1 cellular context compared by ENCODE assay signal in the genomic region with DNA sequence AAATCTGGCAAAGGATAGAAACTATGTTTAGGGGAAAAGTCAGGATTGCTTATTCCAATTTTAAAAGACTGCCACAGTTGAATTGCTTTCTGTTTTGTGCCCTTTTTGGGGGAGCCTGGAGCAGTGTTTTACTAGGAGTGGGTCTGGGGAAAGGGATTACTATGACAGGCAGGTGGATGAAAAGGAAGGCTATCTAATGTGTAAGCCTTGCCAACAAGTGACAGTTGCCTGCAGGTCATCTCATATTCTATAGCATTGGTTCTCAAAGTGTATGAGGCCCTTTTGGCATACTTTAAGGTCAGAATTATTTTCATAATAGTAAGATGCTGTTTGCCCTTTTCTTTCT.
TF ChIP-seq lines count a peak whose summit lies in the region.

No MANE protein-coding gene starts in this region.

TF ChIP-seq in GM23338, 12 proteins besides CTCF, POLR2A, EP300 and RAD21 (continued from another document):
- TF ChIP-seq, protein P1, sequence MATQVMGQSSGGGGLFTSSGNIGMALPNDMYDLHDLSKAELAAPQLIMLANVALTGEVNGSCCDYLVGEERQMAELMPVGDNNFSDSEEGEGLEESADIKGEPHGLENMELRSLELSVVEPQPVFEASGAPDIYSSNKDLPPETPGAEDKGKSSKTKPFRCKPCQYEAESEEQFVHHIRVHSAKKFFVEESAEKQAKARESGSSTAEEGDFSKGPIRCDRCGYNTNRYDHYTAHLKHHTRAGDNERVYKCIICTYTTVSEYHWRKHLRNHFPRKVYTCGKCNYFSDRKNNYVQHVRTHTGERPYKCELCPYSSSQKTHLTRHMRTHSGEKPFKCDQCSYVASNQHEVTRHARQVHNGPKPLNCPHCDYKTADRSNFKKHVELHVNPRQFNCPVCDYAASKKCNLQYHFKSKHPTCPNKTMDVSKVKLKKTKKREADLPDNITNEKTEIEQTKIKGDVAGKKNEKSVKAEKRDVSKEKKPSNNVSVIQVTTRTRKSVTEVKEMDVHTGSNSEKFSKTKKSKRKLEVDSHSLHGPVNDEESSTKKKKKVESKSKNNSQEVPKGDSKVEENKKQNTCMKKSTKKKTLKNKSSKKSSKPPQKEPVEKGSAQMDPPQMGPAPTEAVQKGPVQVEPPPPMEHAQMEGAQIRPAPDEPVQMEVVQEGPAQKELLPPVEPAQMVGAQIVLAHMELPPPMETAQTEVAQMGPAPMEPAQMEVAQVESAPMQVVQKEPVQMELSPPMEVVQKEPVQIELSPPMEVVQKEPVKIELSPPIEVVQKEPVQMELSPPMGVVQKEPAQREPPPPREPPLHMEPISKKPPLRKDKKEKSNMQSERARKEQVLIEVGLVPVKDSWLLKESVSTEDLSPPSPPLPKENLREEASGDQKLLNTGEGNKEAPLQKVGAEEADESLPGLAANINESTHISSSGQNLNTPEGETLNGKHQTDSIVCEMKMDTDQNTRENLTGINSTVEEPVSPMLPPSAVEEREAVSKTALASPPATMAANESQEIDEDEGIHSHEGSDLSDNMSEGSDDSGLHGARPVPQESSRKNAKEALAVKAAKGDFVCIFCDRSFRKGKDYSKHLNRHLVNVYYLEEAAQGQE (IDR thresholded peaks at IDR 0.05; ENCODE audit: unreplicated experiment): no peak
- TF ChIP-seq EZH2phosphoT487 (IDR thresholded peaks at IDR 0.05; ENCODE audit: unreplicated experiment) (no peak), CREB1 (CRISPR knock-in tag; IDR thresholded peaks at IDR 0.05; ENCODE audit: low read depth) (no peak)
- TF ChIP-seq, protein P2, sequence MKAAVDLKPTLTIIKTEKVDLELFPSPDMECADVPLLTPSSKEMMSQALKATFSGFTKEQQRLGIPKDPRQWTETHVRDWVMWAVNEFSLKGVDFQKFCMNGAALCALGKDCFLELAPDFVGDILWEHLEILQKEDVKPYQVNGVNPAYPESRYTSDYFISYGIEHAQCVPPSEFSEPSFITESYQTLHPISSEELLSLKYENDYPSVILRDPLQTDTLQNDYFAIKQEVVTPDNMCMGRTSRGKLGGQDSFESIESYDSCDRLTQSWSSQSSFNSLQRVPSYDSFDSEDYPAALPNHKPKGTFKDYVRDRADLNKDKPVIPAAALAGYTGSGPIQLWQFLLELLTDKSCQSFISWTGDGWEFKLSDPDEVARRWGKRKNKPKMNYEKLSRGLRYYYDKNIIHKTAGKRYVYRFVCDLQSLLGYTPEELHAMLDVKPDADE (IDR thresholded peaks at IDR 0.05): no peak
